22 cellular contexts compared by ENCODE assay signal in the genomic region with DNA sequence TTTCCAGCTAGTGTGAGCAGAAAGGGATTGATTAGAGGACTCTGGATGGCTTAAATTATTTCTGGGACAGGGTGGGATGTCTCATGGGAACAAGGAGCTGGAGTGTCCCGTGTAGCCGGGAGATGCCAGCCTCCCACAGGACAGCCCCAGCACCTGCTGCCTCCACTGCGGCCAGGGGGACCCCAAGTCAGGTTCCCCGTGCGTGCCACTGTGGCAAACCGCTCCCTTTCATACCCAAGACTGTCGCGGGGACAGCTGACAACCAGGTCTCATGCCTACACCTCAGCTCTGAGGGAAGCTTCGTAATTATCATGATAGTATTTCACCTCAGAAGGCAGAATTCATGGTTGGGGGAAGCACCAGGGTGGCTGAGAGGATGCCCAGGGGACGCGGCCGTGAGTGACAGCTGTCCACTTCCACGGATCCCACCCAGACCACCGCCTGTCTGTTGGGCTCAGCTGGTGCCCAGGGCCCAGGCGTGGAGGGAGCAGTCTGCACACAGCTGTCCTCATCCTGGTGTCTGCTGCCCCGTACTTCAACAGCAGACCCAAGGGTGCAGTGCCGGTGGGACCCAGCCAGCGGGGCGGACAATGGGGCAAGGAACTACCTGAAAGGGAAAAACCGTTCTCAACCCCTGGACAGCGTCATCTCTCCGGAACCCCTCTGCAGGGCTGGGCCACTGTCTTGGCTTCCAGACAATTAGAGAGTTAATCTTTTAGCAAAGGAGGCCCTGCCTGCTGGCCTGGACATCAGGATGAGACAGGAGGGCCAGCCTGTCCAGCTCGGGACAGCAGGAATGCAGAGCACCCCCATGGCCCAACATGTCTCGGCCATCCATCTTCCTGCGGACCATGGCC.
DNase-seq lines count a peak whose midpoint lies in the region; ATAC-seq, FAIRE-seq and TF ChIP-seq lines count a peak whose summit lies in the region.
"Had no signal": no experiment of that assay in that cellular context is flagged by ENCODE, and none has a peak within 500 bp of the region (broad histone marks: within the 10 kb centered on the region; RNA-seq: fewer than 3 reads in every experiment).

No MANE protein-coding gene starts in this region.

- BruUV-seq in HepG2 (replicated peaks; lab: Mats Ljungman, UMichigan): no TSS peak

- in situ Hi-C loops in HepG2 (cut with HindIII; ENCODE audit: extremely low pct_ligation_motif_present, low pct_unique_long_range_greater_than_20kb): no loop called here

- TF ChIP-seq CTCF in right lobe of liver (IDR thresholded peaks at IDR 0.05) (no peak), HepG2 (CRISPR knock-in tag; IDR thresholded peaks at IDR 0.05) (no peak), psoas muscle (IDR thresholded peaks at IDR 0.05) (no peak)

- intact Hi-C loops in right lobe of liver (cut with DNase I): no loop called here
- intact Hi-C loops in HepG2 (cut with micrococcal nuclease; ENCODE audit: unreplicated experiment): no loop called here
- intact Hi-C loops in left ventricle myocardium superior (cut with micrococcal nuclease): no loop called here
- intact Hi-C loops in psoas muscle (cut with DNase I): loop anchor here in 1 of 2 donors (5.0 kb wide), 1 partner anchor 167 kb away; the partner anchor contains the start of gene OLFM1

- H3K27ac ChIP-seq in right lobe of liver (no peak overlapping the region), HepG2 (ENCODE audit: extremely low read length, insufficient read depth, low read length) (no peak overlapping the region), psoas muscle (no peak overlapping the region)
- H3K27ac ChIP-seq: A549, GM23248 had no signal

- no peak for FAIRE-seq in HepG2 (lab: Jason Lieb, UNC)
- FAIRE-seq: A549 had no signal

- no peak overlapping the region for H3K4me3 ChIP-seq in right lobe of liver
- H3K4me3 ChIP-seq in HepG2 (replicated peaks in 1 of 3; ENCODE audit: insufficient read depth in 1 of 3, low read depth in 2 of 3, low read length in 3 of 3): no peak overlapping the region
- no peak overlapping the region for H3K4me3 ChIP-seq in psoas muscle
- H3K4me3 ChIP-seq: A549, GM23248 had no signal

- TF ChIP-seq RAD21 in HepG2 (CRISPR knock-in tag; IDR thresholded peaks at IDR 0.05): no peak

- H3K4me1 ChIP-seq in right lobe of liver (no peaks in the 10 kb centered on the region), HepG2 (ENCODE audit: insufficient read depth, low read length) (no peaks in the 10 kb centered on the region), psoas muscle (no peaks in the 10 kb centered on the region)
- H3K4me1 ChIP-seq: A549 had no signal

- POLR2A ChIA-PET in HepG2 (lab: Yijun Ruan, JAX): no interaction called here

- ATAC-seq in right lobe of liver (no peak), HepG2 (no peak), left ventricle myocardium superior (no peak), psoas muscle (no peak), GM19395 (IDR thresholded peaks at IDR 0.05; ENCODE audit: unreplicated experiment) (no peak), HG02981 (IDR thresholded peaks at IDR 0.05; ENCODE audit: unreplicated experiment) (no peak)

- WGBS in right lobe of liver (ENCODE audit: insufficient coverage, low coverage, low lambda C conversion rate, missing lambda C conversion rate): 79% methylated on average over 17 of the region's 25 CpGs
- WGBS in HepG2 (ENCODE audit: low lambda C conversion rate): 2% methylated on average over 13 of the region's 25 CpGs
- WGBS in psoas muscle, 3 donors: 76 to 77% (median 77%) methylated on average over 25 of the region's 25 CpGs

- H3K9me3 ChIP-seq in right lobe of liver (no peaks in the 10 kb centered on the region), HepG2 (ENCODE audit: low read length) (no peaks in the 10 kb centered on the region), psoas muscle (no peaks in the 10 kb centered on the region)
- H3K9me3 ChIP-seq: A549, SK-N-SH had no signal

- no peak overlapping the region for H3K9ac ChIP-seq in HepG2 (ENCODE audit: insufficient read depth, low read depth, low read length)
- H3K9ac ChIP-seq: GM23248, SK-N-SH had no signal

- no peak overlapping the region for H2AFZ ChIP-seq in HepG2 (ENCODE audit: low read length)
- H2AFZ ChIP-seq: GM23248 had no signal

- H3K27me3 ChIP-seq in right lobe of liver (no peaks in the 10 kb centered on the region), HepG2 (ENCODE audit: control insufficient read depth in 1 of 2, insufficient read depth in 2 of 2, low read length in 2 of 2) (peaks cover 4 to 63% of the 10 kb centered on the region in 2 experiments; a peak in 3 of 5 replicates), psoas muscle (ENCODE audit: insufficient read depth in 3 of 3, low read length in 2 of 3) (peaks cover 0 to 28% (median 4%) of the 10 kb centered on the region in 3 donors)

- DNase-seq in right lobe of liver (peak in 2 of 3 donors; percentile 8 to 48), HepG2 (ENCODE audit: low spot score) (no peak), left ventricle myocardium superior (peak; percentile 17), psoas muscle (peak; percentile 16 to 33), nucleus accumbens (lab: John Stamatoyannopoulos, UW) (no peak)
- no peak for DNase-seq in activated naive CD4-positive, alpha-beta T cell (lab: John Stamatoyannopoulos, UW)
- DNase-seq: CD4-positive, CD25-positive, alpha-beta regulatory T cell; COR-L47; DMS79; Kasumi-1; NCI-H1694; NCI-H2081; NCI-H2171; NCI-H524 treated with DMSO at 0.1 percent for 48 hours; NCI-H82; OCI-M1; SIG-M5; SK-N-SH had no signal

- H4K20me1 ChIP-seq in HepG2 (ENCODE audit: insufficient read depth, low read length): no peaks in the 10 kb centered on the region

- no peak for TF ChIP-seq EP300 in HepG2 (IDR thresholded peaks at IDR 0.05; ENCODE audit: low read depth in 2 of 2, low read length in 2 of 2)
- TF ChIP-seq EP300 in HepG2 (CRISPR knock-in tag; IDR thresholded peaks at IDR 0.05; ENCODE audit: borderline replicate concordance): no peak

- no peak overlapping the region for H3K4me2 ChIP-seq in HepG2 (ENCODE audit: low read depth, low read length)
- H3K4me2 ChIP-seq: A549, SK-N-SH had no signal

- no peaks in the 10 kb centered on the region for H3K36me3 ChIP-seq in right lobe of liver
- H3K36me3 ChIP-seq in HepG2 (replicated peaks in 1 of 2; ENCODE audit: control insufficient read depth in 1 of 2, insufficient read depth in 2 of 2, low read length in 2 of 2): no peaks in the 10 kb centered on the region
- no peaks in the 10 kb centered on the region for H3K36me3 ChIP-seq in psoas muscle (ENCODE audit: insufficient read depth in 1 of 2, low read depth in 1 of 2)

- TF ChIP-seq POLR2A in right lobe of liver (IDR thresholded peaks at IDR 0.05) (no peak), HepG2 (IDR thresholded peaks at IDR 0.05; ENCODE audit: insufficient read depth in 1 of 2, low read depth in 2 of 2, low read length in 2 of 2) (no peak)

- CTCF ChIA-PET in HepG2 (lab: Yijun Ruan, JAX; ENCODE audit: low intra/inter-chr PET ratio, low total read pairs): no interaction called here

- H3K79me2 ChIP-seq in HepG2 (ENCODE audit: insufficient read depth, low read length): no peaks in the 10 kb centered on the region

TF ChIP-seq in HepG2, 621 proteins besides CTCF, POLR2A, EP300 and RAD21 (continues in another document):
- TF ChIP-seq ZNF615 (CRISPR knock-in tag; IDR thresholded peaks at IDR 0.05; ENCODE audit: borderline replicate concordance): no peak
- TF ChIP-seq ZNF180 (CRISPR knock-in tag; IDR thresholded peaks at IDR 0.05; ENCODE audit: borderline replicate concordance, low read depth): no peak
- no peak for TF ChIP-seq ZNF619 (CRISPR knock-in tag; IDR thresholded peaks at IDR 0.05)
- TF ChIP-seq ARID5B (CRISPR knock-in tag; IDR thresholded peaks at IDR 0.05): no peak
- no peak for TF ChIP-seq MAFF (IDR thresholded peaks at IDR 0.05; ENCODE audit: low read depth, low read length)
- no peak for TF ChIP-seq FOXK2 (IDR thresholded peaks at IDR 0.05)
- TF ChIP-seq WIZ (CRISPR knock-in tag; IDR thresholded peaks at IDR 0.05): no peak
- TF ChIP-seq, protein P1, sequence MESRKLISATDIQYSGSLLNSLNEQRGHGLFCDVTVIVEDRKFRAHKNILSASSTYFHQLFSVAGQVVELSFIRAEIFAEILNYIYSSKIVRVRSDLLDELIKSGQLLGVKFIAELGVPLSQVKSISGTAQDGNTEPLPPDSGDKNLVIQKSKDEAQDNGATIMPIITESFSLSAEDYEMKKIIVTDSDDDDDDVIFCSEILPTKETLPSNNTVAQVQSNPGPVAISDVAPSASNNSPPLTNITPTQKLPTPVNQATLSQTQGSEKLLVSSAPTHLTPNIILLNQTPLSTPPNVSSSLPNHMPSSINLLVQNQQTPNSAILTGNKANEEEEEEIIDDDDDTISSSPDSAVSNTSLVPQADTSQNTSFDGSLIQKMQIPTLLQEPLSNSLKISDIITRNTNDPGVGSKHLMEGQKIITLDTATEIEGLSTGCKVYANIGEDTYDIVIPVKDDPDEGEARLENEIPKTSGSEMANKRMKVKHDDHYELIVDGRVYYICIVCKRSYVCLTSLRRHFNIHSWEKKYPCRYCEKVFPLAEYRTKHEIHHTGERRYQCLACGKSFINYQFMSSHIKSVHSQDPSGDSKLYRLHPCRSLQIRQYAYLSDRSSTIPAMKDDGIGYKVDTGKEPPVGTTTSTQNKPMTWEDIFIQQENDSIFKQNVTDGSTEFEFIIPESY (CRISPR knock-in tag; IDR thresholded peaks at IDR 0.05): no peak

Comparison
In these comparisons a context has a peak if more than half of its experiments do, and no peak if none do; other contexts are left out.
1. DNase-seq: peak in right lobe of liver (2 of 3), left ventricle myocardium superior (single experiment) and psoas muscle (2 of 2); none in HepG2 (single experiment), activated naive CD4-positive, alpha-beta T cell (0 of 4) and nucleus accumbens (0 of 56).